ENCODE assay signal across 12 cellular contexts in the genomic region with DNA sequence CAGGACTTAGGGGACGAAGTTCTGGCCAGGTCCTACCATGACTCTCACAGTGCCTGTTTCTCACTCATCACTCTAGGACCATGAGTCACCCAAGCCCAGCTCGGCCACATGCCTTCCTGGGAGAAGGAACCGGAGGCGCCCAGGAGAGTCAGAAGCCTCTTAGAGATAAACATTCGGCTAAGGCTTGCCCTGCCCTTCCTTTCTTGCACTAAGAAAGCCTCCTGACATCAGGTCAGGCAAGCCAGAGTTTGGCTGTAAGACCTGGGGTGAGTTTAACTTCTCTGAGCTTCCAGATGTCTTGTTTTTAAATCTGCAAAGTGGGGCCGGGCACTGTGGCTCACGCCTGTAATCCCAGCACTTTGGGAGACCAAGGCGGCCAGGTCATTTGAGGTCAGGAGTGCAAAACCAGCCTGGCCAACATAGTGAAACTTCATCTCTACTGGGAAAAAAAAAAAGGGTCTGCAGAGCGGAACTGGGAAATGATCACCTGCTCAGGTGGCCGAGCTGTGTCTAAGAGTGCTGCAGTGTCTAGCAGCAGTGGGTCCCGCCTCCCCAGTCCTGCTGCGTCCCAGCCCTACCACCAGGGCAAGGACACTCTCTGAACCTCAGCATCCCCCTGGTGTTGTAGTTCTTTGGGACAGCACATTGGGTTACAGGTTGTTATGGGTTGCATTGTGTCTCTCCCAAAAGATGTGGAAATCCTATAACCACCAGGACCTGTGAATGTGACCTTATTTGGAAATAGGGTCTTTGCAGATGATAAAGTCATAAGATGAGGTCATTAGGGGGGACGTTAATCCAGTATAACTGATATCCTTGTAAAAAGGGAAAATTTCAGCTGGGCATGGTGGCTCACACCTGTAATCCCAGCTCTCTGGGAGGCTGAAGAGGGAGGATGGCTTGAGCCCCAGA. TPM values are rescaled to one million over a fixed set of nuclear protein-coding genes. Genes with fewer than 3 reads are reported as not detected.
DNase-seq lines count a peak whose midpoint lies in the region; TF ChIP-seq lines count a peak whose summit lies in the region.
"Had no signal": no experiment of that assay in that cellular context is flagged by ENCODE, and none has a peak within 500 bp of the region (broad histone marks: within the 10 kb centered on the region; RNA-seq: fewer than 3 reads in every experiment).

No MANE protein-coding gene starts in this region.

- intact Hi-C loops in activated naive CD4-positive, alpha-beta T cell treated with anti-CD3 and anti-CD28 coated beads for 36 hours (cut with micrococcal nuclease) = loop anchor here (5.0 kb wide), 2 partner anchors 157 to 1297 kb away; a partner anchor contains a TSS

- H3K27ac ChIP-seq in RWPE1 (peak overlapping the region; percentile 81), fibroblast of lung (ENCODE audit: insufficient read depth, low read length) (peak overlapping the region; percentile 61)
- H3K27ac ChIP-seq: cardiac muscle cell had no signal

- no peaks in the 10 kb centered on the region for H3K27me3 ChIP-seq in fibroblast of lung (ENCODE audit: control insufficient read depth, insufficient read depth, low read length)
- no peaks in the 10 kb centered on the region for H3K27me3 ChIP-seq in skeletal muscle satellite cell (ENCODE audit: control insufficient read depth, insufficient read depth, low read length)
- H3K27me3 ChIP-seq: cardiac muscle cell had no signal

- H4K20me1 ChIP-seq in fibroblast of lung (ENCODE audit: control insufficient read depth, extremely low read depth, insufficient read depth, low read length) = no peaks in the 10 kb centered on the region

- POLR2A ChIA-PET in RWPE1 (lab: Yijun Ruan, JAX; ENCODE audit: low non-redundant PET) = interaction anchor here (0.6 kb wide), 1 partner anchor 32 kb away, joined by 3 read pairs; no protein-coding TSS in a partner anchor

- peaks cover 30% of the 10 kb centered on the region for H3K79me2 ChIP-seq in fibroblast of lung (ENCODE audit: control insufficient read depth, insufficient read depth, low read length)

- no peaks in the 10 kb centered on the region for H3K9me3 ChIP-seq in fibroblast of lung (ENCODE audit: control insufficient read depth, insufficient read depth, low read depth, low read length)
- H3K9me3 ChIP-seq in skeletal muscle satellite cell (replicated peaks; ENCODE audit: low read length) = no peaks in the 10 kb centered on the region
- H3K9me3 ChIP-seq: thoracic aorta had no signal

- H3K4me3 ChIP-seq in fibroblast of lung (replicated peaks in 1 of 4; ENCODE audit: control extremely low read depth in 1 of 4, insufficient read depth in 1 of 4, low read depth in 3 of 4, low read length in 4 of 4) (no peak overlapping the region), skeletal muscle satellite cell (ENCODE audit: low read length) (no peak overlapping the region)
- H3K4me3 ChIP-seq: cardiac muscle cell, thoracic aorta had no signal

- H3K4me1 ChIP-seq in fibroblast of lung (ENCODE audit: control insufficient read depth, extremely low read depth, insufficient read depth, low read length) = peaks cover 11% of the 10 kb centered on the region
- peaks cover 27% of the 10 kb centered on the region for H3K4me1 ChIP-seq in skeletal muscle satellite cell (ENCODE audit: control insufficient read depth, insufficient read depth, low read length)

- peak overlapping the region; percentile 58 for H3K4me3 Mint-ChIP-seq in activated naive CD4-positive, alpha-beta T cell treated with anti-CD3 and anti-CD28 coated beads for 36 hours

- H3K4me1 Mint-ChIP-seq in activated naive CD4-positive, alpha-beta T cell treated with anti-CD3 and anti-CD28 coated beads for 36 hours (ENCODE audit: low read depth) = peaks cover 27% of the 10 kb centered on the region

- no peaks in the 10 kb centered on the region for H3K27me3 Mint-ChIP-seq in activated naive CD4-positive, alpha-beta T cell treated with anti-CD3 and anti-CD28 coated beads for 36 hours (ENCODE audit: low read depth)

- no peak overlapping the region for H3K27ac Mint-ChIP-seq in activated naive CD4-positive, alpha-beta T cell treated with anti-CD3 and anti-CD28 coated beads for 36 hours

- H3K9me3 Mint-ChIP-seq in activated naive CD4-positive, alpha-beta T cell treated with anti-CD3 and anti-CD28 coated beads for 36 hours = no peaks in the 10 kb centered on the region

- DNase-seq in activated naive CD4-positive, alpha-beta T cell treated with anti-CD3 and anti-CD28 coated beads for 36 hours = no peak
- no peak for DNase-seq in activated naive CD4-positive, alpha-beta T cell treated with anti-CD3 and anti-CD28 coated beads, Interleukin-2, amount 50 U/mL, for 16 hours
- DNase-seq in RWPE1 (ENCODE audit: low spot score) (peak; percentile 57), fibroblast of lung (ENCODE audit: low read depth in 2 of 2) (peak; percentile 86), NCI-H2196 treated with DMSO at 0.1 percent for 48 hours (lab: John Stamatoyannopoulos, UW; ENCODE audit: unreplicated experiment) (no peak), GM19238 (ENCODE audit: insufficient read length, low spot score) (no peak), NCI-H524 treated with DMSO at 0.1 percent for 48 hours (lab: John Stamatoyannopoulos, UW) (no peak)
- DNase-seq: DND-41, nucleus accumbens had no signal

- H2AFZ ChIP-seq in fibroblast of lung (ENCODE audit: low read length) = peak overlapping the region; percentile 64

- CTCF ChIA-PET in activated naive CD4-positive, alpha-beta T cell treated with anti-CD3 and anti-CD28 coated beads for 36 hours (lab: Charles Lee) = no interaction called here
- CTCF ChIA-PET in RWPE1 (lab: Yijun Ruan, JAX) = interaction anchor here (0.6 to 1.6 kb wide), 2 partner anchors 32 to 96 kb away, joined by 3 to 7 read pairs; no protein-coding TSS in a partner anchor

- no peaks in the 10 kb centered on the region for H3K36me3 ChIP-seq in fibroblast of lung (ENCODE audit: control insufficient read depth, insufficient read depth, low read length)
- H3K36me3 ChIP-seq in skeletal muscle satellite cell (ENCODE audit: insufficient read depth, low read length) = peaks cover 6% of the 10 kb centered on the region
- H3K36me3 ChIP-seq: cardiac muscle cell, thoracic aorta had no signal

- H3K4me2 ChIP-seq in fibroblast of lung (ENCODE audit: extremely low read depth, insufficient read depth, low read length) (peak overlapping the region; percentile 51), skeletal muscle satellite cell (ENCODE audit: low read length) (peak overlapping the region; percentile 48)

- TF ChIP-seq CTCF in RWPE1 (conservative IDR thresholded peaks at IDR 0.05; ENCODE audit: low read depth) (no peak), fibroblast of lung (conservative IDR thresholded peaks at IDR 0.05 in 1 of 2, IDR thresholded peaks at IDR 0.05 in 1 of 2; ENCODE audit: low read depth in 1 of 2, low read length in 2 of 2) (no peak)

- H3K9ac ChIP-seq in fibroblast of lung (ENCODE audit: insufficient read depth, low read length) (peak overlapping the region; percentile 7), skeletal muscle satellite cell (ENCODE audit: low read depth, low read length) (no peak overlapping the region)

- H3K36me3 Mint-ChIP-seq in activated naive CD4-positive, alpha-beta T cell treated with anti-CD3 and anti-CD28 coated beads for 36 hours (ENCODE audit: low read depth) = peaks cover 14% of the 10 kb centered on the region

RNA-seq across cellular contexts. Expression of a gene that starts 1.8 kb away (rescaled TPM):
- total RNA-seq in activated naive CD4-positive, alpha-beta T cell treated with anti-CD3 and anti-CD28 coated beads for 36 hours = 100 to 1,000 TPM; 126 to 128 TPM
- total RNA-seq in fibroblast of lung = 102 and 149 TPM in 2 replicates
- polyA plus RNA-seq in fibroblast of lung = 64.5 and 67.5 TPM in 2 replicates
- 56.4 and 91.9 TPM in 2 replicates for polyA plus RNA-seq in fibroblast of lung (2012)
- polyA minus RNA-seq in fibroblast of lung (ENCODE audit: low replicate concordance) = 27.9 and 30.8 TPM in 2 replicates
- total RNA-seq in skeletal muscle satellite cell (2012; rRNA removed) = 52.0 and 56.5 TPM in 2 replicates

Comparison
In these comparisons a context has a peak if more than half of its experiments do, and no peak if none do; other contexts are left out.
1. DNase-seq: peak in RWPE1 (single experiment) and fibroblast of lung (2 of 2); none in activated naive CD4-positive, alpha-beta T cell treated with anti-CD3 and anti-CD28 coated beads for 36 hours (single experiment), activated naive CD4-positive, alpha-beta T cell treated with anti-CD3 and anti-CD28 coated beads, Interleukin-2, amount 50 U/mL, for 16 hours (single experiment), NCI-H2196 treated with DMSO at 0.1 percent for 48 hours (single experiment), GM19238 (single experiment) and NCI-H524 treated with DMSO at 0.1 percent for 48 hours (single experiment).